ENCODE assay signal across 8 cellular contexts in the genomic region with DNA sequence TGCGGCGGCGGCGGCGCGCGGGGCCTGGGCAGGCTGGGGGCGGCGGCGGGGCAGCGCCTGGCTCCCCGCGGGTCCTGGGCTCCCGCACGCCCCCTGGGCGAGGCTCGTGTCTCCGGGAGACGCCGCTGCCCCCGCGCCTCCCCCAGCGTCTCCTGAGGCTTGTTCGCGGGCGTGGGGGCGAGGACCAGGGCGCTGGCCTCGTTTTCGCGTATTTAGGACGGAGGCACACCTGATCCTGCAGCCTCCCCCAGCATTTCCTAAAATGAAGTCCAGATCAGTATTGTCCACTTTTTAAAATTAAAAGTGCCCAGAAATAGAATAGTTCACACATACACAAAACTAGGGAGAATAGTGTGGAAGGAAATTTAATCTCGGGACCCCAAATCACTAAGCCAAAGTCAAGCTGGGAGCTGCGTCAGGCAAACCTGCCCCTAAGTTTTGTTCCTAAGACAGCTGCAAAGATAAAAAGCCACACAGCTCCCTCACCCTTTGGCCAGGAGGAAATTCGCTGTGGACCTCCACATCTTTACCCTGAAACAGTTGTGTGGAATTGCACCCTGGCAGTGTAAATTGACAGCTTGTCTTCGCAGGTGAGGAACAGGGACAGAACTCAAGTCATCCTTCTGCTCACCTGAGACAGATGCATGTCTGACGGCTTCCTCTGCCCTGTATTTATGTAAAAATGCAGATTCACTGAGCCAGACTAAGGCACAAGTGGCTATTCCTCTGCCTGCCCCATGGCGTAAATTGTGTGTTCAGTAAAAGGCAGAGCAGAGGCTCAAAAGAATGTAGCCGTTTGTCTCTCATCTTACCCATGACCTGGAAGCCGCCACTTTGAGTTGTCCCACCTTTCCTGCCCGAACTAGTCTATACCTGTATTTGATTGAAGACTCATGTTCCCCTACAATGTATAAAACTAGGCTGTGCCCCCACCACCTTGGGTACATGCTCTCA. TPM values are rescaled to one million over a fixed set of nuclear protein-coding genes. Genes with fewer than 3 reads are reported as not detected.
DNase-seq lines count a peak whose midpoint lies in the region; ATAC-seq and TF ChIP-seq lines count a peak whose summit lies in the region.

No MANE protein-coding gene starts in this region.

- H3K27ac ChIP-seq in iPS-18a (ENCODE audit: low read length) (no peak overlapping the region), stomach smooth muscle (ENCODE audit: low read length) (peak overlapping the region; percentile 79)

- H3K9me3 ChIP-seq in iPS-18a (ENCODE audit: control insufficient read depth, low read depth, low read length) (no peaks in the 10 kb centered on the region), stomach smooth muscle (ENCODE audit: control insufficient read depth in 2 of 2, low read length in 2 of 2) (no peaks in the 10 kb centered on the region)

- no peaks in the 10 kb centered on the region for H3K27me3 Mint-ChIP-seq in activated T-cell treated with anti-CD3 and anti-CD28 coated beads, Interleukin-2, amount 50 U/mL, for 4 hours (ENCODE audit: low read depth)

- H3K4me3 Mint-ChIP-seq in activated T-cell treated with anti-CD3 and anti-CD28 coated beads, Interleukin-2, amount 50 U/mL, for 4 hours = peak overlapping the region; percentile 83

- peaks cover 38% of the 10 kb centered on the region for H3K4me1 Mint-ChIP-seq in activated T-cell treated with anti-CD3 and anti-CD28 coated beads, Interleukin-2, amount 50 U/mL, for 4 hours (ENCODE audit: low read depth)

- no peak for ATAC-seq in activated T-cell treated with anti-CD3 and anti-CD28 coated beads, Interleukin-2, amount 50 U/mL, for 4 hours
- ATAC-seq in GM18505 (IDR thresholded peaks at IDR 0.05; ENCODE audit: unreplicated experiment) = no peak

- no peaks in the 10 kb centered on the region for H3K9me3 Mint-ChIP-seq in activated T-cell treated with anti-CD3 and anti-CD28 coated beads, Interleukin-2, amount 50 U/mL, for 4 hours

- peaks cover 24% of the 10 kb centered on the region for H3K36me3 Mint-ChIP-seq in activated T-cell treated with anti-CD3 and anti-CD28 coated beads, Interleukin-2, amount 50 U/mL, for 4 hours (ENCODE audit: insufficient read depth)

- TF ChIP-seq POLR2A in GM18505 (IDR thresholded peaks at IDR 0.05; ENCODE audit: borderline replicate concordance, extremely low read depth, insufficient read depth, insufficient read length) = no peak

- H3K4me3 ChIP-seq in iPS-18a (ENCODE audit: low read length) (peak overlapping the region; percentile 84), stomach smooth muscle (ENCODE audit: low read length in 2 of 2) (peak overlapping the region; percentile 53 to 93)

- H3K4me1 ChIP-seq in iPS-18a (ENCODE audit: control insufficient read depth, low read depth, low read length) (peaks cover 4% of the 10 kb centered on the region), stomach smooth muscle (ENCODE audit: control insufficient read depth, insufficient read depth, low read length) (peaks cover 10% of the 10 kb centered on the region)

- H3K36me3 ChIP-seq in iPS-18a (ENCODE audit: control insufficient read depth, low read depth, low read length) (no peaks in the 10 kb centered on the region), stomach smooth muscle (ENCODE audit: control insufficient read depth in 2 of 2, insufficient read depth in 2 of 2, low read length in 2 of 2) (peaks cover 0 to 3% of the 10 kb centered on the region in 2 donors)

- peak overlapping the region; percentile 23 for H3K9ac ChIP-seq in iPS-18a (ENCODE audit: low read length)
- H3K9ac ChIP-seq in stomach smooth muscle (ENCODE audit: low read length in 2 of 2) = peak overlapping the region; percentile 73 to 95

- DNase-seq in NCI-H345 (lab: John Stamatoyannopoulos, UW) (peak; percentile 58), NCI-H345 treated with DMSO at 0.1 percent for 48 hours (lab: John Stamatoyannopoulos, UW; ENCODE audit: unreplicated experiment) (no peak), NCI-H2227 (lab: John Stamatoyannopoulos, UW; ENCODE audit: unreplicated experiment) (no peak), GM19238 (ENCODE audit: insufficient read length, low spot score) (no peak)
- no peak for DNase-seq in activated T-cell treated with anti-CD3 and anti-CD28 coated beads, Interleukin-2, amount 50 U/mL, for 4 hours

- H3K27me3 ChIP-seq in iPS-18a (ENCODE audit: control insufficient read depth, insufficient read depth, low read length) = peaks cover 9% of the 10 kb centered on the region
- no peaks in the 10 kb centered on the region for H3K27me3 ChIP-seq in stomach smooth muscle (ENCODE audit: control insufficient read depth in 1 of 2, insufficient read depth in 2 of 2, low read length in 2 of 2)

RNA-seq across cellular contexts. Expression of a gene that starts 0.7 kb away (rescaled TPM):
- total RNA-seq in activated T-cell treated with anti-CD3 and anti-CD28 coated beads, Interleukin-2, amount 50 U/mL, for 4 hours = 10 to 100 TPM; 16.6 to 17.3 (median 16.7) TPM
